8 cellular contexts compared by ENCODE assay signal in the genomic region with DNA sequence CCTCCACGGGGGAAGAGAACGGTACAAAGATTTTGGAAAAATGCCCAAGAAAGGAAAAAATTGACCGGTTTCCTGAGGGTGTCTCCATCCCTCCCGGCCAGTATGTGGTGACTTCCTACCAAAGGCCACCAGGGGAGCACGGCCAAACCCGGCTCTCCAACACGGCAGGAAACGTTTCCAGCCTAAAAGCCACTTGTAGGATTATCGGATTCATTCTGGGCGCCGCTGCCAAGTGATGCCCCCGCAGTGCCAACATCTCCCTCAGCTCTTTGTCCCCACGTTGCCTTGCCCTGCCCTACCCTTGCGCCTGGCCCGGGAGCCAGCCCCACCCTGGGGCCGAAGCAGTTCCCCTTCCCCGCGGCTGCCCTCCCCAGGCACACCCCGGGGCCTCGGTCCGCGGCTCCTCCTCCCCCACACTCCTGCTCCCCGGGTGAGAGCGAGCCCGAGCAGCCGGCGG. TPM values are rescaled to one million over a fixed set of nuclear protein-coding genes. Genes with fewer than 3 reads are reported as not detected.
DNase-seq lines count a peak whose midpoint lies in the region; ATAC-seq, FAIRE-seq and TF ChIP-seq lines count a peak whose summit lies in the region.

No MANE protein-coding gene starts in this region.

- H3K9me3 ChIP-seq in SK-N-MC (ENCODE audit: low read depth, low read length) (no peaks in the 10 kb centered on the region), hepatocyte (ENCODE audit: low read depth) (no peaks in the 10 kb centered on the region)

- peaks cover 56% of the 10 kb centered on the region for H3K79me2 ChIP-seq in hepatocyte

- FAIRE-seq in HTR-8/SVneo (lab: Jason Lieb, UNC), result no peak

- H3K27ac ChIP-seq in SK-N-MC (peak overlapping the region; percentile 93), hepatocyte (peak overlapping the region; percentile 96)

- peak overlapping the region; percentile 98 for H3K9ac ChIP-seq in SK-N-MC (ENCODE audit: insufficient read length)

- peaks cover 46% of the 10 kb centered on the region for H4K20me1 ChIP-seq in hepatocyte (ENCODE audit: insufficient read depth, poor library complexity, severe bottlenecking)

- H3K4me3 ChIP-seq in SK-N-MC (peak overlapping the region; percentile 97), astrocyte of the cerebellum (ENCODE audit: low read depth, low read length) (peak overlapping the region; percentile 95), hepatocyte (peak overlapping the region; percentile 74), retinal pigment epithelial cell (ENCODE audit: low read length) (peak overlapping the region; percentile 87)

- TF ChIP-seq CTCF in astrocyte of the cerebellum (IDR thresholded peaks at IDR 0.05; ENCODE audit: low read depth, low read length, missing control alignments) (peak; percentile 71), hepatocyte (IDR thresholded peaks at IDR 0.05; ENCODE audit: poor library complexity) (peak; percentile 41), retinal pigment epithelial cell (conservative IDR thresholded peaks at IDR 0.05; ENCODE audit: low read depth, low read length) (peak; percentile 72)

- WGBS in hepatocyte (ENCODE audit: low lambda C conversion rate, missing lambda C conversion rate), result 2% methylated on average over 23 of the region's 27 CpGs

- ATAC-seq in GM21515 (IDR thresholded peaks at IDR 0.05; ENCODE audit: unreplicated experiment), result peak; percentile 26

- H3K4me1 ChIP-seq in hepatocyte (ENCODE audit: insufficient read depth), result peaks cover 11% of the 10 kb centered on the region

- H2AFZ ChIP-seq in hepatocyte, result peak overlapping the region; percentile 26

- no peaks in the 10 kb centered on the region for H3K27me3 ChIP-seq in hepatocyte

- H3K36me3 ChIP-seq in SK-N-MC (ENCODE audit: insufficient read depth, low read length) (peaks cover 13% of the 10 kb centered on the region), hepatocyte (replicated peaks; ENCODE audit: insufficient read depth, low read depth) (no peaks in the 10 kb centered on the region)

- H3K9me2 ChIP-seq in hepatocyte (replicated peaks; ENCODE audit: insufficient read depth), result no peaks in the 10 kb centered on the region

- DNase-seq in GM04503 (ENCODE audit: low read depth) (peak; percentile 37), HTR-8/SVneo (ENCODE audit: insufficient read length, low spot score) (peak; percentile 82), SK-N-MC (ENCODE audit: low read depth, low spot score) (no peak), astrocyte of the cerebellum (ENCODE audit: low read depth) (no peak), hepatocyte (ENCODE audit: low spot score) (peak; percentile 86), retinal pigment epithelial cell (ENCODE audit: low read depth) (no peak), GF-D8 (lab: John Stamatoyannopoulos, UW) (no peak)

- in situ Hi-C loops in astrocyte of the cerebellum (cut with HindIII; ENCODE audit: low sequenced_read_pairs), result no loop called here

- H3K4me2 ChIP-seq in hepatocyte, result peak overlapping the region; percentile 82

RNA-seq across cellular contexts. Expression of a gene that starts 0.7 kb away (rescaled TPM):
- total RNA-seq in hepatocyte, result 66.7 and 72.1 TPM in 2 replicates
- 66.5 and 69.2 TPM in 2 replicates for polyA plus RNA-seq in hepatocyte

RNA-seq across cellular contexts. Expression of a gene that starts 37.2 kb away (rescaled TPM):
- total RNA-seq in hepatocyte, result 74.4 and 76.8 TPM in 2 replicates
- 85.3 and 92.3 TPM in 2 replicates for polyA plus RNA-seq in hepatocyte

RNA-seq across cellular contexts. Expression of a gene that starts 55.3 kb away (rescaled TPM):
- total RNA-seq in hepatocyte, result 566 and 611 TPM in 2 replicates
- polyA plus RNA-seq in hepatocyte, result 339 and 374 TPM in 2 replicates

Comparison
In these comparisons a context has a peak if more than half of its experiments do, and no peak if none do; other contexts are left out.
1. DNase-seq: peak in GM04503 (single experiment), HTR-8/SVneo (single experiment) and hepatocyte (single experiment); none in SK-N-MC (single experiment), astrocyte of the cerebellum (single experiment), retinal pigment epithelial cell (single experiment) and GF-D8 (single experiment).
2. Peak in every context shown above with its lines, with median percentiles within 50 percentile points of each other: H3K4me3 ChIP-seq and CTCF ChIP-seq.